2 cellular contexts compared by ENCODE assay signal in genomic region chr1:16704076-16704475, GRCh38. TPM values are rescaled to one million over a fixed set of nuclear protein-coding genes. Genes with fewer than 3 reads are reported as not detected.
"Had no signal": no experiment of that assay in that cellular context is flagged by ENCODE, and none has a peak within 500 bp of the region (broad histone marks: within the 10 kb centered on the region; RNA-seq: fewer than 3 reads in every experiment).

No MANE protein-coding gene starts in this region.

RNA-seq across cellular contexts. Expression of gene RNU1-4, which starts 36.2 kb away (rescaled TPM):
- polyA plus RNA-seq: adrenal gland, aorta had no signal

RNA-seq across cellular contexts. Expression of gene RNU1-3, which starts 37.3 kb away (rescaled TPM):
- polyA plus RNA-seq: adrenal gland, aorta had no signal
